In genomic region chr20:51529758-51530157, GRCh38 we compare ENCODE assay signal across 10 cellular contexts. TPM values are rescaled to one million over a fixed set of nuclear protein-coding genes. Genes with fewer than 3 reads are reported as not detected.
DNase-seq lines count a peak whose midpoint lies in the region; ATAC-seq lines count a peak whose summit lies in the region.
"Had no signal": no experiment of that assay in that cellular context is flagged by ENCODE, and none has a peak within 500 bp of the region (broad histone marks: within the 10 kb centered on the region; RNA-seq: fewer than 3 reads in every experiment).

No MANE protein-coding gene starts in this region.

- DNase-seq in activated CD4-positive, alpha-beta T cell treated with anti-CD3 and anti-CD28 coated beads, Interleukin-2, amount 10 ng/mL, durations not matched to agents 7 days and 5 days = peak; percentile 59
- DNase-seq in central memory CD8-positive, alpha-beta T cell (ENCODE audit: low spot score in 2 of 2) = peak in 1 of 2 donors; percentile 69
- DNase-seq in stimulated activated CD4-positive, alpha-beta T cell treated with anti-CD3 and anti-CD28 coated beads, TNF-alpha, amount 100 ng/mL, for 48 hours (ENCODE audit: low read depth in 3 of 3) = peak; percentile 69 to 79 (median 78)
- DNase-seq in Kasumi-1 (lab: John Stamatoyannopoulos, UW) (no peak), nucleus accumbens (lab: John Stamatoyannopoulos, UW) (no peak)
- DNase-seq: colonic mucosa, SIG-M5 had no signal

- peaks cover 93% of the 10 kb centered on the region for H3K4me1 Mint-ChIP-seq in activated CD4-positive, alpha-beta T cell treated with anti-CD3 and anti-CD28 coated beads, Interleukin-2, amount 10 ng/mL, durations not matched to agents 7 days and 5 days
- peaks cover 99% of the 10 kb centered on the region for H3K4me1 Mint-ChIP-seq in central memory CD8-positive, alpha-beta T cell

- H3K27ac Mint-ChIP-seq in activated CD4-positive, alpha-beta T cell treated with anti-CD3 and anti-CD28 coated beads, Interleukin-2, amount 10 ng/mL, durations not matched to agents 7 days and 5 days = peak overlapping the region; percentile 68
- H3K27ac Mint-ChIP-seq in central memory CD8-positive, alpha-beta T cell (ENCODE audit: low read depth) = peak overlapping the region; percentile 100

- ATAC-seq in GM19351 (IDR thresholded peaks at IDR 0.05; ENCODE audit: unreplicated experiment) (peak; percentile 26), GM18498 (IDR thresholded peaks at IDR 0.05; ENCODE audit: unreplicated experiment) (no peak), GM19467 (IDR thresholded peaks at IDR 0.05; ENCODE audit: unreplicated experiment) (no peak)
- ATAC-seq in central memory CD8-positive, alpha-beta T cell (replicated peaks; ENCODE audit: extremely low read depth, poor library complexity, severe bottlenecking) = peak; percentile 35

- CTCF ChIA-PET in activated CD4-positive, alpha-beta T cell treated with anti-CD3 and anti-CD28 coated beads, Interleukin-2, amount 10 ng/mL, durations not matched to agents 7 days and 5 days (lab: Charles Lee) = no interaction called here

- no peaks in the 10 kb centered on the region for H3K27me3 Mint-ChIP-seq in activated CD4-positive, alpha-beta T cell treated with anti-CD3 and anti-CD28 coated beads, Interleukin-2, amount 10 ng/mL, durations not matched to agents 7 days and 5 days
- no peaks in the 10 kb centered on the region for H3K27me3 Mint-ChIP-seq in central memory CD8-positive, alpha-beta T cell

- H3K9me3 Mint-ChIP-seq in activated CD4-positive, alpha-beta T cell treated with anti-CD3 and anti-CD28 coated beads, Interleukin-2, amount 10 ng/mL, durations not matched to agents 7 days and 5 days = no peaks in the 10 kb centered on the region
- H3K9me3 Mint-ChIP-seq in central memory CD8-positive, alpha-beta T cell = no peaks in the 10 kb centered on the region

- H3K36me3 Mint-ChIP-seq in activated CD4-positive, alpha-beta T cell treated with anti-CD3 and anti-CD28 coated beads, Interleukin-2, amount 10 ng/mL, durations not matched to agents 7 days and 5 days (ENCODE audit: low read depth) = peaks cover 46% of the 10 kb centered on the region
- peaks cover 58% of the 10 kb centered on the region for H3K36me3 Mint-ChIP-seq in central memory CD8-positive, alpha-beta T cell (ENCODE audit: insufficient read depth)

- POLR2A ChIA-PET in activated CD4-positive, alpha-beta T cell treated with anti-CD3 and anti-CD28 coated beads, Interleukin-2, amount 10 ng/mL, durations not matched to agents 7 days and 5 days (lab: Charles Lee) = no interaction called here

- peak overlapping the region; percentile 7 for H3K4me3 Mint-ChIP-seq in activated CD4-positive, alpha-beta T cell treated with anti-CD3 and anti-CD28 coated beads, Interleukin-2, amount 10 ng/mL, durations not matched to agents 7 days and 5 days
- peak overlapping the region; percentile 98 for H3K4me3 Mint-ChIP-seq in central memory CD8-positive, alpha-beta T cell

RNA-seq across cellular contexts. Expression of gene NFATC2, which starts 12.8 kb away (rescaled TPM):
- total RNA-seq in activated CD4-positive, alpha-beta T cell treated with anti-CD3 and anti-CD28 coated beads, Interleukin-2, amount 10 ng/mL, durations not matched to agents 7 days and 5 days = 10 to 100 TPM; 62.0 to 68.8 TPM

Comparison
In these comparisons a context has a peak if more than half of its experiments do, and no peak if none do; other contexts are left out.
1. ATAC-seq: peak in GM19351 (single experiment) and central memory CD8-positive, alpha-beta T cell (single experiment); none in GM18498 (single experiment) and GM19467 (single experiment).
2. DNase-seq: peak in activated CD4-positive, alpha-beta T cell treated with anti-CD3 and anti-CD28 coated beads, Interleukin-2, amount 10 ng/mL, durations not matched to agents 7 days and 5 days (single experiment) and stimulated activated CD4-positive, alpha-beta T cell treated with anti-CD3 and anti-CD28 coated beads, TNF-alpha, amount 100 ng/mL, for 48 hours (3 of 3); none in Kasumi-1 (0 of 2) and nucleus accumbens (0 of 56).